In genomic region chr6:169101036-169101805, GRCh38 we compare ENCODE assay signal across 19 cellular contexts.
DNase-seq lines count a peak whose midpoint lies in the region; ATAC-seq and TF ChIP-seq lines count a peak whose summit lies in the region.
"Had no signal": no experiment of that assay in that cellular context is flagged by ENCODE, and none has a peak within 500 bp of the region (broad histone marks: within the 10 kb centered on the region; RNA-seq: fewer than 3 reads in every experiment).

No MANE protein-coding gene starts in this region.

- H3K9me3 ChIP-seq in tibial artery = no peaks in the 10 kb centered on the region

- ATAC-seq in GM18520 (IDR thresholded peaks at IDR 0.05; ENCODE audit: unreplicated experiment) = no peak
- ATAC-seq in HG03571 (IDR thresholded peaks at IDR 0.05; ENCODE audit: unreplicated experiment) = no peak

- no peak overlapping the region for H3K27ac ChIP-seq in tibial artery
- H3K27ac ChIP-seq: C4-2B had no signal

- no peaks in the 10 kb centered on the region for H3K27me3 ChIP-seq in tibial artery

- H3K4me3 ChIP-seq in AG10803 (ENCODE audit: low read length) (no peak overlapping the region), astrocyte of the spinal cord (ENCODE audit: low read depth, low read length) (no peak overlapping the region), tibial artery (no peak overlapping the region)

- H3K9me3 Mint-ChIP-seq in osteocyte (ENCODE audit: unreplicated experiment) = peaks cover 4% of the 10 kb centered on the region

- H3K27me3 Mint-ChIP-seq in osteocyte (ENCODE audit: unreplicated experiment) = no peaks in the 10 kb centered on the region

- H3K4me3 Mint-ChIP-seq in osteocyte (ENCODE audit: unreplicated experiment) = no peak overlapping the region
- H3K4me3 Mint-ChIP-seq: H9 had no signal

- H3K36me3 Mint-ChIP-seq in osteocyte (ENCODE audit: unreplicated experiment) = peaks cover 5% of the 10 kb centered on the region

- no peaks in the 10 kb centered on the region for H3K36me3 ChIP-seq in tibial artery

- H3K27ac Mint-ChIP-seq in osteocyte (ENCODE audit: unreplicated experiment) = peak overlapping the region; percentile 27
- H3K27ac Mint-ChIP-seq: H9 had no signal

- H3K4me1 ChIP-seq in tibial artery = peaks cover 0 to 4% (median 0%) of the 10 kb centered on the region in 4 donors

- peak; percentile 16 for DNase-seq in AG10803 (ENCODE audit: low read depth)
- DNase-seq in M059J (ENCODE audit: low read depth) = peak; percentile 87
- peak; percentile 30 for DNase-seq in astrocyte of the spinal cord (ENCODE audit: low read depth, low spot score)
- DNase-seq in osteocyte (ENCODE audit: extremely low spot score, unreplicated experiment) = peak; percentile 10
- DNase-seq in NCI-H2227 treated with DMSO at 0.1 percent for 48 hours (lab: John Stamatoyannopoulos, UW) = no peak
- DNase-seq in tibial artery = no peak
- DNase-seq: AML-193, DMS79, H9, Kasumi-1, NCI-H1105, NCI-H2081 treated with DMSO at 0.1 percent for 48 hours, NCI-H510A, NCI-H774, RPMI8226, SIG-M5 had no signal

- H3K4me1 Mint-ChIP-seq in osteocyte (ENCODE audit: unreplicated experiment) = peaks cover 51% of the 10 kb centered on the region

- TF ChIP-seq CTCF in AG10803 (conservative IDR thresholded peaks at IDR 0.05; ENCODE audit: low read length) (no peak), astrocyte of the spinal cord (IDR thresholded peaks at IDR 0.05; ENCODE audit: low read depth, low read length) (no peak), osteocyte (IDR thresholded peaks at IDR 0.05) (no peak), tibial artery (IDR thresholded peaks at IDR 0.05) (no peak)

- in situ Hi-C loops in astrocyte of the spinal cord (cut with HindIII; ENCODE audit: low sequenced_read_pairs) = no loop called here

- intact Hi-C loops in tibial artery (cut with DNase I; ENCODE audit: low total_unique reads) = no loop called here

Comparison
In these comparisons a context has a peak if more than half of its experiments do, and no peak if none do; other contexts are left out.
1. DNase-seq: peak in AG10803 (single experiment), M059J (single experiment), astrocyte of the spinal cord (single experiment) and osteocyte (single experiment); none in NCI-H2227 treated with DMSO at 0.1 percent for 48 hours (single experiment) and tibial artery (0 of 2).